ENCODE assay signal across 7 cellular contexts in the genomic region with DNA sequence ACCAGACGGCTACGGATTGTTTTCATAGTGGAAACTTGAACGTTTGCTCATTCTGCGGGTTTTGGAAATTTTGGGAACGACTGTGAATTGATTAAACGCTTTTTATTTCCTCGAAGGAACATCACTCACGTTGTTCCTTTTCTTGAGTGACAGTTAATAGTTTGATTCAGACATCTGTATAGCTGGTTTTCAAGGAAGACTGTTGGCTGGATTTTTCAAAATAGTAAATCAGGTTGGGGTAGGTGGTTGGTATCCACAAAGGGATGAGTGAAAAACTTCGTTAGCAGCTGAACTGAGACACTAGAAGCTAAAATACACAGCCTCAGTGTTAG. TPM values are rescaled to one million over a fixed set of nuclear protein-coding genes. Genes with fewer than 3 reads are reported as not detected.
DNase-seq lines count a peak whose midpoint lies in the region; FAIRE-seq and TF ChIP-seq lines count a peak whose summit lies in the region.

No MANE protein-coding gene starts in this region.

- H3K9ac ChIP-seq in HUES6 (ENCODE audit: low read length): peak overlapping the region; percentile 72
- peak overlapping the region; percentile 89 for H3K9ac ChIP-seq in keratinocyte (ENCODE audit: control insufficient read depth, extremely low read depth, insufficient read depth, low read length)

- FAIRE-seq in keratinocyte (lab: Jason Lieb, UNC): no peak

- H3K36me3 ChIP-seq in HUES6 (ENCODE audit: control insufficient read depth, insufficient read depth, low read length): 0 out of 2 replicates have a peak, but pooled peaks cover 4% of the 10 kb centered on the region
- peaks cover 0 to 9% of the 10 kb centered on the region in 2 experiments for H3K36me3 ChIP-seq in keratinocyte (ENCODE audit: control insufficient read depth in 2 of 2, extremely low read depth in 1 of 2, insufficient read depth in 2 of 2, low read length in 2 of 2)

- no peak for TF ChIP-seq CTCF in keratinocyte (optimal IDR thresholded peaks at IDR 0.05 in 1 of 3, IDR thresholded peaks at IDR 0.05 in 1 of 3, conservative IDR thresholded peaks at IDR 0.05 in 1 of 3; ENCODE audit: extremely low read depth in 1 of 3, insufficient read depth in 2 of 3, low read length in 3 of 3)

- H3K9me3 ChIP-seq in HUES6 (ENCODE audit: control insufficient read depth, insufficient read depth, low read depth, low read length) (no peaks in the 10 kb centered on the region), keratinocyte (ENCODE audit: control insufficient read depth, low read depth, low read length) (no peaks in the 10 kb centered on the region)

- H3K79me2 ChIP-seq in keratinocyte (ENCODE audit: control insufficient read depth, insufficient read depth, low read length): peaks cover 50% of the 10 kb centered on the region

- H3K27ac Mint-ChIP-seq in activated naive CD8-positive, alpha-beta T cell treated with anti-CD3 and anti-CD28 coated beads for 36 hours: peak overlapping the region; percentile 35

- H3K9me1 ChIP-seq in keratinocyte (ENCODE audit: control insufficient read depth, extremely low read depth, insufficient read depth, low read length): no peaks in the 10 kb centered on the region

- H3K4me1 ChIP-seq in HUES6 (ENCODE audit: control insufficient read depth, insufficient read depth, low read length): peaks cover 29% of the 10 kb centered on the region
- peaks cover 38% of the 10 kb centered on the region for H3K4me1 ChIP-seq in keratinocyte (ENCODE audit: control insufficient read depth, extremely low read depth, insufficient read depth, low read length)

- DNase-seq in activated naive CD8-positive, alpha-beta T cell treated with anti-CD3 and anti-CD28 coated beads for 36 hours: no peak
- DNase-seq in keratinocyte (ENCODE audit: low read depth, low spot score) (no peak), stromal cell of bone marrow (ENCODE audit: low read depth) (peak; percentile 66), islet precursor cell (no peak), posterior vena cava (ENCODE audit: low spot score) (no peak), COLO829 (ENCODE audit: low spot score) (no peak)

- peak overlapping the region; percentile 64; the same call in 1 of the 2 replicates for H3K27ac ChIP-seq in HUES6 (ENCODE audit: low read depth, low read length)
- peak overlapping the region; percentile 73 for H3K27ac ChIP-seq in keratinocyte (ENCODE audit: control insufficient read depth, insufficient read depth, low read length)

- peaks cover 55% of the 10 kb centered on the region for H3K4me1 Mint-ChIP-seq in activated naive CD8-positive, alpha-beta T cell treated with anti-CD3 and anti-CD28 coated beads for 36 hours

- H3K36me3 Mint-ChIP-seq in activated naive CD8-positive, alpha-beta T cell treated with anti-CD3 and anti-CD28 coated beads for 36 hours: peaks cover 14% of the 10 kb centered on the region

- peak overlapping the region; percentile 72 for H3K4me3 Mint-ChIP-seq in activated naive CD8-positive, alpha-beta T cell treated with anti-CD3 and anti-CD28 coated beads for 36 hours

- intact Hi-C loops in posterior vena cava (cut with DNase I): no loop called here

- no peaks in the 10 kb centered on the region for H3K27me3 Mint-ChIP-seq in activated naive CD8-positive, alpha-beta T cell treated with anti-CD3 and anti-CD28 coated beads for 36 hours

- dilution Hi-C loops in keratinocyte (cut with MboI; ENCODE audit: extremely low pct_ligation_motif_present, low sequenced_read_pairs): no loop called here

- H4K20me1 ChIP-seq in keratinocyte (ENCODE audit: control insufficient read depth, extremely low read depth, insufficient read depth, low read length): no peaks in the 10 kb centered on the region

- H3K27me3 ChIP-seq in HUES6 (ENCODE audit: control insufficient read depth, insufficient read depth, low read length): 0 out of 2 replicates have a peak, but pooled peaks cover 5% of the 10 kb centered on the region
- no peaks in the 10 kb centered on the region for H3K27me3 ChIP-seq in keratinocyte (ENCODE audit: control insufficient read depth, extremely low read depth, insufficient read depth, low read length)

- H3K4me2 ChIP-seq in keratinocyte (ENCODE audit: control insufficient read depth, extremely low read depth, insufficient read depth, low read depth, low read length): peak overlapping the region; percentile 85

- H3K4me3 ChIP-seq in HUES6 (ENCODE audit: low read depth, low read length): peak overlapping the region; percentile 92
- H3K4me3 ChIP-seq in keratinocyte (ENCODE audit: control insufficient read depth in 2 of 3, extremely low read depth in 1 of 3, insufficient read depth in 2 of 3, low read depth in 1 of 3, low read length in 3 of 3): peak overlapping the region; percentile 75 to 79 (median 79)

- no peak overlapping the region for H2AFZ ChIP-seq in keratinocyte (ENCODE audit: control insufficient read depth, low read length)

- no peaks in the 10 kb centered on the region for H3K9me3 Mint-ChIP-seq in activated naive CD8-positive, alpha-beta T cell treated with anti-CD3 and anti-CD28 coated beads for 36 hours

RNA-seq across cellular contexts. Expression of a gene that starts 1.1 kb away (rescaled TPM):
- 10 to 100 TPM; 30.4 to 32.1 TPM for total RNA-seq in activated naive CD8-positive, alpha-beta T cell treated with anti-CD3 and anti-CD28 coated beads for 36 hours
- polyA plus RNA-seq in keratinocyte: 41.6 to 55.0 TPM (median 49.7 TPM) in 3 replicates
- polyA plus RNA-seq in keratinocyte (2011; ENCODE audit: low read depth): 21.0 TPM
- polyA plus RNA-seq in keratinocyte (2011; cell fraction: cytosol; rRNA removed): 20.7 and 45.7 TPM in 2 replicates
- polyA plus RNA-seq in keratinocyte (2011; cell fraction: nucleus; rRNA removed): 57.9 and 67.1 TPM in 2 replicates
- polyA plus RNA-seq in keratinocyte (2012; ENCODE audit: low replicate concordance): 18.8 and 28.4 TPM in 2 replicates
- polyA minus RNA-seq in keratinocyte: 135 to 193 TPM (median 184 TPM) in 3 replicates
- polyA minus RNA-seq in keratinocyte (2011; cell fraction: cytosol; rRNA and poly(A)+ RNA removed): 57.6 TPM
- 74.4 and 239 TPM in 2 replicates for polyA minus RNA-seq in keratinocyte (2011; cell fraction: nucleus; rRNA and poly(A)+ RNA removed)
- total RNA-seq in posterior vena cava: 10 to 100 TPM; 85.0 to 91.6 TPM
